14 cellular contexts compared by ENCODE assay signal in genomic region chr22:36464715-36465231, GRCh38. TPM values are rescaled to one million over a fixed set of nuclear protein-coding genes. Genes with fewer than 3 reads are reported as not detected.
A peak's percentile ranks its signal among the peaks of the same experiment; 100 is the strongest.
DNase-seq lines count a peak whose midpoint lies in the region; ATAC-seq and TF ChIP-seq lines count a peak whose summit lies in the region.
"Had no signal": no experiment of that assay in that cellular context is flagged by ENCODE, and none has a peak within 500 bp of the region (broad histone marks: within the 10 kb centered on the region; RNA-seq: fewer than 3 reads in every experiment).

No MANE protein-coding gene starts in this region.

- H3K4me1 Mint-ChIP-seq in type B pancreatic cell (ENCODE audit: unreplicated experiment), result peaks cover 11% of the 10 kb centered on the region

- no peak overlapping the region for H3K4me3 Mint-ChIP-seq in type B pancreatic cell

- H3K9me3 ChIP-seq in RWPE2 (ENCODE audit: severe bottlenecking) (no peaks in the 10 kb centered on the region), osteoblast (ENCODE audit: low read depth, low read length) (no peaks in the 10 kb centered on the region)

- H3K4me2 ChIP-seq in osteoblast (ENCODE audit: insufficient read depth, low read length), result peak overlapping the region; percentile 24

- no peaks in the 10 kb centered on the region for H3K27me3 Mint-ChIP-seq in type B pancreatic cell

- no peaks in the 10 kb centered on the region for H4K20me1 ChIP-seq in osteoblast (ENCODE audit: insufficient read depth, low read length)

- no peak for ATAC-seq in RWPE2 (ENCODE audit: low read depth)
- ATAC-seq in GM18505 (IDR thresholded peaks at IDR 0.05; ENCODE audit: unreplicated experiment), result no peak
- ATAC-seq: GM12878 had no signal

- H3K79me2 ChIP-seq in osteoblast (ENCODE audit: insufficient read depth, low read length), result peaks cover 11% of the 10 kb centered on the region

- no peak for TF ChIP-seq CTCF in RWPE2 (IDR thresholded peaks at IDR 0.05; ENCODE audit: poor library complexity, severe bottlenecking)
- TF ChIP-seq CTCF in osteoblast (IDR thresholded peaks at IDR 0.05; ENCODE audit: extremely low read depth, low read depth, low read length), result no peak
- TF ChIP-seq CTCF in type B pancreatic cell (conservative IDR thresholded peaks at IDR 0.05), result no peak

- H3K27ac Mint-ChIP-seq in type B pancreatic cell, result peak overlapping the region; percentile 86

- H3K27me3 ChIP-seq in RWPE2 (ENCODE audit: insufficient read depth, poor library complexity, severe bottlenecking) (no peaks in the 10 kb centered on the region), osteoblast (ENCODE audit: insufficient read depth, low read length) (no peaks in the 10 kb centered on the region)

- TF ChIP-seq POLR2A in GM18505 (IDR thresholded peaks at IDR 0.05; ENCODE audit: borderline replicate concordance, extremely low read depth, insufficient read depth, insufficient read length), result no peak

- H2AFZ ChIP-seq in osteoblast (ENCODE audit: low read length), result no peak overlapping the region

- H3K9me3 Mint-ChIP-seq in type B pancreatic cell, result no peaks in the 10 kb centered on the region

- H3K36me3 Mint-ChIP-seq in type B pancreatic cell, result no peaks in the 10 kb centered on the region

- H3K27ac ChIP-seq in RWPE2 (ENCODE audit: poor library complexity, severe bottlenecking), result peak overlapping the region; percentile 91
- H3K27ac ChIP-seq in epithelial cell of prostate, result peak overlapping the region; percentile 85
- peak overlapping the region; percentile 98 for H3K27ac ChIP-seq in osteoblast (ENCODE audit: low read depth, low read length)

- DNase-seq in RWPE2 (ENCODE audit: low spot score) (no peak), epithelial cell of prostate (ENCODE audit: low read depth, low spot score) (no peak), osteoblast (ENCODE audit: insufficient read length, low spot score, missing footprints) (no peak), type B pancreatic cell (ENCODE audit: extremely low spot score, unreplicated experiment) (no peak), D341Med (ENCODE audit: low spot score) (no peak)
- DNase-seq in activated effector memory CD4-positive, alpha-beta T cell treated with anti-CD3 and anti-CD28 coated beads, Interleukin-2, amount 50 U/mL, for 16 hours, result no peak
- DNase-seq: activated CD4-positive, alpha-beta T cell treated with anti-CD3 and anti-CD28 coated beads for 4 hours; DMS153; foreskin melanocyte; MM.1S; NCI-H446; retina had no signal

- peaks cover 60% of the 10 kb centered on the region for H3K4me1 ChIP-seq in RWPE2 (ENCODE audit: insufficient read depth, poor library complexity, severe bottlenecking)
- peaks cover 56% of the 10 kb centered on the region for H3K4me1 ChIP-seq in osteoblast (ENCODE audit: insufficient read depth, low read length)

- H3K4me3 ChIP-seq in RWPE2 (ENCODE audit: severe bottlenecking) (no peak overlapping the region), osteoblast (ENCODE audit: insufficient read depth, low read length) (no peak overlapping the region)
- H3K4me3 ChIP-seq: GM12878 had no signal

- H3K36me3 ChIP-seq in RWPE2 (ENCODE audit: low read depth), result peaks cover 3% of the 10 kb centered on the region
- no peaks in the 10 kb centered on the region for H3K36me3 ChIP-seq in osteoblast (ENCODE audit: insufficient read depth, low read length)

RNA-seq across cellular contexts. Expression of gene TXN2, which starts 16.7 kb away (rescaled TPM):
- total RNA-seq in osteoblast (17.4 and 18.6 TPM in 2 replicates), type B pancreatic cell (ENCODE audit: low replicate concordance) (73.4 and 77.2 TPM in 2 replicates)

RNA-seq across cellular contexts. Expression of gene FOXRED2, which starts 42.1 kb away (rescaled TPM):
- total RNA-seq in osteoblast (15.9 and 16.3 TPM in 2 replicates), type B pancreatic cell (ENCODE audit: low replicate concordance) (20.6 and 38.8 TPM in 2 replicates)
